ENCODE assay signal across 15 cellular contexts in genomic region chr6:52538252-52538905, GRCh38. TPM values are rescaled to one million over a fixed set of nuclear protein-coding genes. Genes with fewer than 3 reads are reported as not detected.
DNase-seq lines count a peak whose midpoint lies in the region; ATAC-seq and TF ChIP-seq lines count a peak whose summit lies in the region.
"Had no signal": no experiment of that assay in that cellular context is flagged by ENCODE, and none has a peak within 500 bp of the region (broad histone marks: within the 10 kb centered on the region; RNA-seq: fewer than 3 reads in every experiment).

No MANE protein-coding gene starts in this region.

- no peaks in the 10 kb centered on the region for H3K27me3 Mint-ChIP-seq in T-helper 2 cell treated with Interferon-gamma antibody and Interleukin-4, amounts not matched to agents 5 μg/mL and 100 μg/mL, for 36 hours (ENCODE audit: low read depth)
- no peaks in the 10 kb centered on the region for H3K27me3 Mint-ChIP-seq in chondrocyte (ENCODE audit: low read depth)

- H3K27ac Mint-ChIP-seq in T-helper 2 cell treated with Interferon-gamma antibody and Interleukin-4, amounts not matched to agents 5 μg/mL and 100 μg/mL, for 36 hours: peak overlapping the region; percentile 33
- H3K27ac Mint-ChIP-seq in chondrocyte (ENCODE audit: unreplicated experiment): peak overlapping the region; percentile 95

- peaks cover 6% of the 10 kb centered on the region; the same call in 1 of the 2 replicates for H3F3A ChIP-seq in OCI-LY1 (ENCODE audit: insufficient read depth, low read length)

- peak overlapping the region; percentile 57 for H3K4me2 ChIP-seq in OCI-LY1 (ENCODE audit: low read length)

- H2AFZ ChIP-seq in OCI-LY1 (ENCODE audit: low read length): no peak overlapping the region

- H3K4me3 ChIP-seq in OCI-LY1 (ENCODE audit: low read depth, low read length, poor library complexity, severe bottlenecking): peak overlapping the region; percentile 27
- no peak overlapping the region for H3K4me3 ChIP-seq in thoracic aorta
- H3K4me3 ChIP-seq: left ventricle myocardium inferior, testis had no signal

- no peak for DNase-seq in T-helper 2 cell treated with Interferon-gamma antibody and Interleukin-4, amounts not matched to agents 5 μg/mL and 100 μg/mL, for 36 hours (ENCODE audit: low spot score)
- no peak for DNase-seq in T-helper 2 cell
- DNase-seq in chondrocyte (ENCODE audit: low spot score): no peak
- no peak for DNase-seq in thoracic aorta (ENCODE audit: low spot score)
- DNase-seq: activated CD8-positive, alpha-beta T cell treated with anti-CD3 and anti-CD28 coated beads, Interleukin-2, amount 10 ng/mL, durations not matched to agents 7 days and 5 days; activated naive CD4-positive, alpha-beta T cell treated with Interleukin-2 at 50 U/mL for 16 hours; left ventricle myocardium inferior; NCI-H1092; Right ventricle myocardium superior; testis had no signal

- TF ChIP-seq CTCF in OCI-LY1 (IDR thresholded peaks at IDR 0.05; ENCODE audit: low read length) (no peak), chondrocyte (IDR thresholded peaks at IDR 0.05) (no peak), thoracic aorta (IDR thresholded peaks at IDR 0.05) (no peak)

- ATAC-seq in thoracic aorta (ENCODE audit: insufficient number of reproducible peaks, low FRiP score, low read depth) (no peak), GM21723 (IDR thresholded peaks at IDR 0.05; ENCODE audit: unreplicated experiment) (no peak), HG03469 (IDR thresholded peaks at IDR 0.05; ENCODE audit: unreplicated experiment) (no peak), HG03460 (IDR thresholded peaks at IDR 0.05; ENCODE audit: unreplicated experiment) (no peak)
- ATAC-seq: activated CD8-positive, alpha-beta T cell treated with anti-CD3 and anti-CD28 coated beads, Interleukin-2, amount 10 ng/mL, durations not matched to agents 7 days and 5 days had no signal

- H3K4me1 Mint-ChIP-seq in T-helper 2 cell treated with Interferon-gamma antibody and Interleukin-4, amounts not matched to agents 5 μg/mL and 100 μg/mL, for 36 hours (ENCODE audit: low read depth): peaks cover 57% of the 10 kb centered on the region
- peaks cover 85% of the 10 kb centered on the region for H3K4me1 Mint-ChIP-seq in chondrocyte (ENCODE audit: low read depth)

- H3K9me3 Mint-ChIP-seq in T-helper 2 cell treated with Interferon-gamma antibody and Interleukin-4, amounts not matched to agents 5 μg/mL and 100 μg/mL, for 36 hours: no peaks in the 10 kb centered on the region
- no peaks in the 10 kb centered on the region for H3K9me3 Mint-ChIP-seq in chondrocyte (ENCODE audit: low read depth)

- H3K27ac ChIP-seq in OCI-LY1 (ENCODE audit: low read depth, low read length, poor library complexity, severe bottlenecking) (peak overlapping the region; percentile 99), thoracic aorta (peak overlapping the region; percentile 67 to 75)
- H3K27ac ChIP-seq: left ventricle myocardium inferior, neutrophil, testis had no signal

- H3K4me1 ChIP-seq in OCI-LY1 (ENCODE audit: insufficient read depth, low read length, severe bottlenecking): peaks cover 93% of the 10 kb centered on the region
- peaks cover 59 to 80% of the 10 kb centered on the region in 2 donors for H3K4me1 ChIP-seq in thoracic aorta (ENCODE audit: control insufficient read depth in 1 of 2, low read depth in 2 of 2)

- H3K9ac ChIP-seq in OCI-LY1 (ENCODE audit: low read length): peak overlapping the region; percentile 57

- no peaks in the 10 kb centered on the region for H3K9me2 ChIP-seq in OCI-LY1 (ENCODE audit: low read depth, low read length)

- H4K20me1 ChIP-seq in OCI-LY1 (ENCODE audit: insufficient read depth, low read length): no peaks in the 10 kb centered on the region

- H3K36me3 ChIP-seq in OCI-LY1 (ENCODE audit: insufficient read depth, low read length) (peaks cover 18% of the 10 kb centered on the region), thoracic aorta (peaks cover 15% of the 10 kb centered on the region)

- H3K36me3 Mint-ChIP-seq in T-helper 2 cell treated with Interferon-gamma antibody and Interleukin-4, amounts not matched to agents 5 μg/mL and 100 μg/mL, for 36 hours (ENCODE audit: low read depth): peaks cover 12% of the 10 kb centered on the region
- H3K36me3 Mint-ChIP-seq in chondrocyte (ENCODE audit: low read depth): peaks cover 15% of the 10 kb centered on the region

- H3K9me3 ChIP-seq in OCI-LY1 (ENCODE audit: low read length) (no peaks in the 10 kb centered on the region), thoracic aorta (no peaks in the 10 kb centered on the region)
- H3K9me3 ChIP-seq: left ventricle myocardium inferior, neutrophil, testis had no signal

- H3K4me3 Mint-ChIP-seq in T-helper 2 cell treated with Interferon-gamma antibody and Interleukin-4, amounts not matched to agents 5 μg/mL and 100 μg/mL, for 36 hours: peak overlapping the region; percentile 38
- peak overlapping the region; percentile 44 for H3K4me3 Mint-ChIP-seq in chondrocyte (ENCODE audit: unreplicated experiment)
- H3K4me3 Mint-ChIP-seq: activated CD8-positive, alpha-beta T cell treated with anti-CD3 and anti-CD28 coated beads, Interleukin-2, amount 10 ng/mL, durations not matched to agents 7 days and 5 days had no signal

- peaks cover 50% of the 10 kb centered on the region for H3K79me2 ChIP-seq in OCI-LY1 (ENCODE audit: insufficient read depth, low read length)

- H3K27me3 ChIP-seq in OCI-LY1 (ENCODE audit: insufficient read depth, low read length) (no peaks in the 10 kb centered on the region), thoracic aorta (replicated peaks; ENCODE audit: insufficient read depth) (no peaks in the 10 kb centered on the region)
- H3K27me3 ChIP-seq: neutrophil, testis had no signal

RNA-seq across cellular contexts. Expression of gene TRAM2, which starts 38.5 kb away (rescaled TPM):
- total RNA-seq in chondrocyte (159 to 178 TPM (median 159 TPM) in 3 replicates), thoracic aorta (10 to 100 TPM; 40.0 to 41.8 TPM)
